14 cellular contexts compared by ENCODE assay signal in the genomic region with DNA sequence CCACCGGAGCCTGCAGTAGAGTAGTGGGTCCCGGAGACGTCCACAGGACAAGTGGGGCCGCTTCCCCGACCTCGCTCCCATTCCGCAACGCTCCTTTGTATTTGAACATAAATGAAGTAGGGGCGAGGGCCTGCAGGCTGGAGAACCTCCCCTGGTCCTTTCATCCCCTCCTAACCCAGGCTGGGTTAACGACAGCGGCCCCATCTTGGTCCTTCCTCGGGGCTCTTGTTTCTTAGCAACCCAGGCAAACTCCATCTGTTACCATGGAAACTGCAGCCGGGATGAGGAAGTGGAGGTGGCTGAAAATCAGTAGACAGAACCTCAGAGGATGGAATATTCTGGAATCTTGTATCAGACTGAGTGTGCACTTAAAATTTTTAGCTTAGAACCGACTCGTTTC.
"Had no signal": no experiment of that assay in that cellular context is flagged by ENCODE, and none has a peak within 500 bp of the region (broad histone marks: within the 10 kb centered on the region; RNA-seq: fewer than 3 reads in every experiment).

No MANE protein-coding gene starts in this region.

- H3K27ac ChIP-seq: lower lobe of right lung, tibial nerve, VCaP had no signal

- H3K4me3 ChIP-seq: lower lobe of right lung, tibial nerve had no signal

- H3K27me3 ChIP-seq: tibial nerve had no signal

- ATAC-seq: effector memory CD8-positive, alpha-beta T cell; lower lobe of right lung; stimulated activated naive CD8-positive, alpha-beta T cell treated with anti-CD3 and anti-CD28 coated beads, Interleukin-15, amount 100 ng/mL, for 72 hours; T-cell had no signal

- DNase-seq: activated CD4-positive, alpha-beta memory T cell treated with anti-CD3 and anti-CD28 coated beads for 36 hours; activated naive CD4-positive, alpha-beta T cell; cortex of kidney; effector memory CD8-positive, alpha-beta T cell; lower lobe of right lung; midbrain; naive B cell; stimulated activated CD4-positive, alpha-beta T cell treated with anti-CD3 and anti-CD28 coated beads, Interleukin-15, amount 100 ng/mL, for 24 hours; stimulated activated CD4-positive, alpha-beta T cell treated with anti-CD3 and anti-CD28 coated beads, Interleukin-4, amount 100 ng/mL, for 24 hours; stimulated activated naive CD8-positive, alpha-beta T cell treated with anti-CD3 and anti-CD28 coated beads, Interleukin-15, amount 100 ng/mL, for 72 hours; T-cell; T1000 had no signal
